21 cellular contexts compared by ENCODE assay signal in the genomic region with DNA sequence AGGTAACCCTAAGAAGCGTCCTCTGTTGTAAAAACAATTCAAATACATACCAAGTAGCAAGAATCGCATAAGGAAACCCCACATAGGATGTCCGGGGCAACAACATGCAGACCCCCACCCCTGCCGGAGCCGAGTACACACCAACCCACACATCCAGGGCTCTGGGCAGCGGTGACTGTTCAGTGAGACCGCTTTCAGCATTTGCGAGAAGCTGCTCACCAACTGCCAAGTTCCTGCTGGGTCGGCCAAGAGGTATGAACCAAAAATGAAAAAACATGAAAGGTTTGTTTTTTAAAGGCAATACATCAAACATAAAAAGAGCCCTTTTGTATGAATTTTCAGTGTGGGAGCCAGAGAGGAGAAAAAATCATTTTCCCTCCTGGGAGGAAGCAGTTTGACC.
"Had no signal": no experiment of that assay in that cellular context is flagged by ENCODE, and none has a peak within 500 bp of the region (broad histone marks: within the 10 kb centered on the region; RNA-seq: fewer than 3 reads in every experiment).

No MANE protein-coding gene starts in this region.

- H3K4me3 Mint-ChIP-seq: activated B cell treated with CpG ODN at 0.5 μM for 24 hours; activated CD4-positive, alpha-beta memory T cell treated with anti-CD3 and anti-CD28 coated beads for 36 hours; activated naive CD8-positive, alpha-beta T cell treated with anti-CD3 and anti-CD28 coated beads for 36 hours; activated T-helper 17 cell treated with anti-CD3 and anti-CD28 coated beads, Interleukin-2, amount 50 U/mL, for 72 hours; dendritic cell treated with granulocyte-macrophage colony-stimulating factor and Interleukin-4, amounts not matched to agents 40 ng/mL and 50 ng/mL, for 4 days; endodermal cell; stimulated activated naive B cell treated with anti-CD40 and anti-IgM and Interleukin-4, amounts not matched to agents 10 μg/mL and 1 μg/mL and 100 μg/mL, for 72 hours had no signal

- H3K4me1 ChIP-seq: parathyroid adenoma, upper lobe of left lung had no signal

- H3K4me3 ChIP-seq: thoracic aorta, upper lobe of left lung had no signal

- H3K27ac Mint-ChIP-seq: activated B cell treated with CpG ODN at 0.5 μM for 24 hours; activated CD4-positive, alpha-beta memory T cell treated with anti-CD3 and anti-CD28 coated beads for 36 hours; activated naive CD8-positive, alpha-beta T cell treated with anti-CD3 and anti-CD28 coated beads for 36 hours; activated T-helper 17 cell treated with anti-CD3 and anti-CD28 coated beads, Interleukin-2, amount 50 U/mL, for 72 hours; dendritic cell treated with granulocyte-macrophage colony-stimulating factor and Interleukin-4, amounts not matched to agents 40 ng/mL and 50 ng/mL, for 4 days; endodermal cell; stimulated activated naive B cell treated with anti-CD40 and anti-IgM and Interleukin-4, amounts not matched to agents 10 μg/mL and 1 μg/mL and 100 μg/mL, for 72 hours had no signal

- H3K4me1 Mint-ChIP-seq: activated B cell treated with CpG ODN at 0.5 μM for 24 hours; stimulated activated naive B cell treated with anti-CD40 and anti-IgM and Interleukin-4, amounts not matched to agents 10 μg/mL and 1 μg/mL and 100 μg/mL, for 72 hours had no signal

- H3K27me3 ChIP-seq: gastrocnemius medialis, heart left ventricle, upper lobe of left lung had no signal

- H3K27me3 Mint-ChIP-seq: activated B cell treated with CpG ODN at 0.5 μM for 24 hours; activated CD4-positive, alpha-beta memory T cell treated with anti-CD3 and anti-CD28 coated beads for 36 hours; activated naive CD8-positive, alpha-beta T cell treated with anti-CD3 and anti-CD28 coated beads for 36 hours; activated T-helper 17 cell treated with anti-CD3 and anti-CD28 coated beads, Interleukin-2, amount 50 U/mL, for 72 hours; dendritic cell treated with granulocyte-macrophage colony-stimulating factor and Interleukin-4, amounts not matched to agents 40 ng/mL and 50 ng/mL, for 4 days; stimulated activated naive B cell treated with anti-CD40 and anti-IgM and Interleukin-4, amounts not matched to agents 10 μg/mL and 1 μg/mL and 100 μg/mL, for 72 hours had no signal

- H3K36me3 ChIP-seq: gastrocnemius medialis, heart left ventricle, left ventricle myocardium inferior, thoracic aorta, upper lobe of left lung had no signal

- ATAC-seq: activated T-helper 17 cell treated with anti-CD3 and anti-CD28 coated beads, Interleukin-2, amount 50 U/mL, for 72 hours; gastrocnemius medialis; stimulated activated naive B cell treated with anti-CD40 and anti-IgM and Interleukin-4, amounts not matched to agents 10 μg/mL and 1 μg/mL and 100 μg/mL, for 72 hours had no signal

- H3K27ac ChIP-seq: heart left ventricle, left ventricle myocardium inferior, parathyroid adenoma, thoracic aorta, upper lobe of left lung had no signal

- H3K9me3 ChIP-seq: gastrocnemius medialis, upper lobe of left lung had no signal

- DNase-seq: activated B cell treated with CpG ODN at 0.5 μM for 24 hours; activated CD4-positive, alpha-beta memory T cell treated with anti-CD3 and anti-CD28 coated beads for 36 hours; activated CD4-positive, alpha-beta T cell treated with anti-CD3 and anti-CD28 coated beads for 4 hours; activated naive CD4-positive, alpha-beta T cell; activated naive CD8-positive, alpha-beta T cell treated with anti-CD3 and anti-CD28 coated beads for 36 hours; activated T-cell treated with anti-CD3 and anti-CD28 coated beads for 4 hours; amniotic stem cell; central memory CD4-positive, alpha-beta T cell; endodermal cell; erythroblast; gastrocnemius medialis; heart left ventricle; left ventricle myocardium inferior; mammary epithelial cell; stimulated activated naive B cell treated with anti-CD40 and anti-IgM and Interleukin-4, amounts not matched to agents 10 μg/mL and 1 μg/mL and 100 μg/mL, for 72 hours; SW 1271; upper lobe of left lung had no signal

- H3K9me3 Mint-ChIP-seq: activated T-helper 17 cell treated with anti-CD3 and anti-CD28 coated beads, Interleukin-2, amount 50 U/mL, for 72 hours; endodermal cell had no signal
